27 cellular contexts compared by ENCODE assay signal in genomic region chr5:15203376-15203775, GRCh38.
DNase-seq lines count a peak whose midpoint lies in the region; ATAC-seq and TF ChIP-seq lines count a peak whose summit lies in the region.
"Had no signal": no experiment of that assay in that cellular context is flagged by ENCODE, and none has a peak within 500 bp of the region (broad histone marks: within the 10 kb centered on the region; RNA-seq: fewer than 3 reads in every experiment).

No MANE protein-coding gene starts in this region.

- no peak overlapping the region for H3K4me2 ChIP-seq in GM23248 (ENCODE audit: unreplicated experiment)

- no peak overlapping the region for H3K4me3 Mint-ChIP-seq in T-helper 17 cell
- H3K4me3 Mint-ChIP-seq: activated B cell treated with CpG ODN at 0.5 μM for 24 hours; activated naive CD4-positive, alpha-beta T cell treated with anti-CD3 and anti-CD28 coated beads, Interleukin-2, amount 50 U/mL, for 24 hours; activated T-helper 17 cell treated with anti-CD3 and anti-CD28 coated beads, Interleukin-2, amount 50 U/mL, for 72 hours; nephron; stimulated activated naive B cell treated with anti-CD40 and anti-IgM and Interleukin-4, amounts not matched to agents 10 μg/mL and 1 μg/mL and 100 μg/mL, for 72 hours had no signal

- H3K4me1 ChIP-seq in GM23248 (ENCODE audit: insufficient read depth) (peaks cover 9% of the 10 kb centered on the region; the same call in 1 of the 2 replicates), suprapubic skin (no peaks in the 10 kb centered on the region)
- H3K4me1 ChIP-seq: Caco-2, foreskin keratinocyte, testis, vagina had no signal

- H3K9me2 ChIP-seq in GM23248 (ENCODE audit: insufficient read depth) = no peaks in the 10 kb centered on the region

- H4K20me1 ChIP-seq in GM23248 (ENCODE audit: insufficient read depth) = no peaks in the 10 kb centered on the region

- no peaks in the 10 kb centered on the region for H3K36me3 Mint-ChIP-seq in T-helper 17 cell (ENCODE audit: low read depth)
- H3K36me3 Mint-ChIP-seq: activated naive CD4-positive, alpha-beta T cell treated with anti-CD3 and anti-CD28 coated beads, Interleukin-2, amount 50 U/mL, for 24 hours; stimulated activated naive B cell treated with anti-CD40 and anti-IgM and Interleukin-4, amounts not matched to agents 10 μg/mL and 1 μg/mL and 100 μg/mL, for 72 hours had no signal

- H3F3A ChIP-seq in GM23248 (ENCODE audit: insufficient read depth) = no peaks in the 10 kb centered on the region

- H3K9me3 ChIP-seq in GM23248 (ENCODE audit: low read depth) = no peaks in the 10 kb centered on the region
- H3K9me3 ChIP-seq in T-helper 17 cell (ENCODE audit: control insufficient read depth, low read length, poor library complexity, severe bottlenecking) = no peaks in the 10 kb centered on the region
- no peaks in the 10 kb centered on the region for H3K9me3 ChIP-seq in suprapubic skin
- H3K9me3 ChIP-seq: Caco-2, ovary, testis, vagina had no signal

- no peak overlapping the region for H3K9ac ChIP-seq in GM23248

- H3K4me3 ChIP-seq in GM23248 (no peak overlapping the region), suprapubic skin (no peak overlapping the region)
- H3K4me3 ChIP-seq: ovary, testis, vagina had no signal

- in situ Hi-C loops in GM23248 (cut with MboI) = no loop called here

- H2AFZ ChIP-seq in GM23248 = no peak overlapping the region

- no peaks in the 10 kb centered on the region for H3K79me2 ChIP-seq in GM23248 (ENCODE audit: insufficient read depth)

- DNase-seq in AG08396 (ENCODE audit: low spot score) = peak; percentile 27
- peak; percentile 77 for DNase-seq in GM23248
- peak; percentile 1 for DNase-seq in astrocyte of the hippocampus (ENCODE audit: low read depth, low spot score)
- peak; percentile 2 for DNase-seq in iris pigment epithelial cell (ENCODE audit: low read depth)
- DNase-seq in T-helper 17 cell = no peak
- no peak for DNase-seq in suprapubic skin (ENCODE audit: low spot score in 2 of 2)
- no peak for DNase-seq in amygdala (lab: John Stamatoyannopoulos, UW)
- DNase-seq: activated B cell treated with CpG ODN at 0.5 μM for 24 hours; aorta; C1 segment of cervical spinal cord; Caco-2; DMS79 treated with DMSO at 0.1 percent for 48 hours; Karpas-422; NCI-H1694 treated with DMSO at 0.1 percent for 48 hours; NCI-H748 treated with DMSO at 0.1 percent for 48 hours; ovary; stimulated activated CD4-positive, alpha-beta T cell treated with anti-CD3 and anti-CD28 coated beads, Interleukin-12 subunit alpha, Interleukin-12 subunit beta, amount 100 ng/mL, for 4 hours; stimulated activated CD4-positive, alpha-beta T cell treated with anti-CD3 and anti-CD28 coated beads, Interleukin-4, amount 100 ng/mL, for 24 hours; stimulated activated naive B cell treated with anti-CD40 and anti-IgM and Interleukin-4, amounts not matched to agents 10 μg/mL and 1 μg/mL and 100 μg/mL, for 72 hours; testis had no signal

- H3K4me1 Mint-ChIP-seq in T-helper 17 cell = no peaks in the 10 kb centered on the region
- H3K4me1 Mint-ChIP-seq: activated B cell treated with CpG ODN at 0.5 μM for 24 hours; activated naive CD4-positive, alpha-beta T cell treated with anti-CD3 and anti-CD28 coated beads, Interleukin-2, amount 50 U/mL, for 24 hours; activated T-helper 17 cell treated with anti-CD3 and anti-CD28 coated beads, Interleukin-2, amount 50 U/mL, for 72 hours; nephron; stimulated activated naive B cell treated with anti-CD40 and anti-IgM and Interleukin-4, amounts not matched to agents 10 μg/mL and 1 μg/mL and 100 μg/mL, for 72 hours had no signal

- no peak for ATAC-seq in T-helper 17 cell
- ATAC-seq in HG02970 (IDR thresholded peaks at IDR 0.05; ENCODE audit: low FRiP score, unreplicated experiment) = no peak
- ATAC-seq: activated T-helper 17 cell treated with anti-CD3 and anti-CD28 coated beads, Interleukin-2, amount 50 U/mL, for 72 hours; foreskin keratinocyte; stimulated activated naive B cell treated with anti-CD40 and anti-IgM and Interleukin-4, amounts not matched to agents 10 μg/mL and 1 μg/mL and 100 μg/mL, for 72 hours had no signal

- TF ChIP-seq EP300 in suprapubic skin (IDR thresholded peaks at IDR 0.05) = no peak

- no peaks in the 10 kb centered on the region for H3K27me3 Mint-ChIP-seq in T-helper 17 cell
- H3K27me3 Mint-ChIP-seq: activated B cell treated with CpG ODN at 0.5 μM for 24 hours; activated naive CD4-positive, alpha-beta T cell treated with anti-CD3 and anti-CD28 coated beads, Interleukin-2, amount 50 U/mL, for 24 hours; activated T-helper 17 cell treated with anti-CD3 and anti-CD28 coated beads, Interleukin-2, amount 50 U/mL, for 72 hours; stimulated activated naive B cell treated with anti-CD40 and anti-IgM and Interleukin-4, amounts not matched to agents 10 μg/mL and 1 μg/mL and 100 μg/mL, for 72 hours had no signal

- H3K27me3 ChIP-seq in GM23248 (replicated peaks; ENCODE audit: insufficient read depth) (no peaks in the 10 kb centered on the region), suprapubic skin (no peaks in the 10 kb centered on the region)
- H3K27me3 ChIP-seq: foreskin keratinocyte, ovary, testis, vagina had no signal

- 56 to 60% methylated on average over 1 of the region's 1 CpG for WGBS in GM23248 (ENCODE audit: low coverage in 1 of 2, low lambda C conversion rate in 2 of 2, missing lambda C conversion rate in 2 of 2), 2 experiments
- WGBS in suprapubic skin = 94% methylated on average over 1 of the region's 1 CpG

- no peak overlapping the region for H3K27ac Mint-ChIP-seq in T-helper 17 cell
- H3K27ac Mint-ChIP-seq: activated B cell treated with CpG ODN at 0.5 μM for 24 hours; activated naive CD4-positive, alpha-beta T cell treated with anti-CD3 and anti-CD28 coated beads, Interleukin-2, amount 50 U/mL, for 24 hours; activated T-helper 17 cell treated with anti-CD3 and anti-CD28 coated beads, Interleukin-2, amount 50 U/mL, for 72 hours; nephron; stimulated activated naive B cell treated with anti-CD40 and anti-IgM and Interleukin-4, amounts not matched to agents 10 μg/mL and 1 μg/mL and 100 μg/mL, for 72 hours had no signal

- no peak for TF ChIP-seq POLR2A in suprapubic skin (IDR thresholded peaks at IDR 0.05)

- H3K27ac ChIP-seq in GM23248 = no peak overlapping the region
- no peak overlapping the region for H3K27ac ChIP-seq in suprapubic skin
- H3K27ac ChIP-seq: epithelial cell of prostate, foreskin keratinocyte, ovary, testis, vagina had no signal

- TF ChIP-seq CTCF in suprapubic skin (IDR thresholded peaks at IDR 0.05) = no peak

- H3K36me3 ChIP-seq in GM23248 (ENCODE audit: low read depth) = no peaks in the 10 kb centered on the region
- no peaks in the 10 kb centered on the region for H3K36me3 ChIP-seq in suprapubic skin
- H3K36me3 ChIP-seq: ovary, vagina had no signal

Comparison
In these comparisons a context has a peak if more than half of its experiments do, and no peak if none do; other contexts are left out.
1. DNase-seq: peak in AG08396 (single experiment), GM23248 (single experiment), astrocyte of the hippocampus (single experiment) and iris pigment epithelial cell (single experiment); none in T-helper 17 cell (0 of 3), suprapubic skin (0 of 2) and amygdala (0 of 56).